In genomic region chr4:73036123-73036522, GRCh38 we compare ENCODE assay signal across 17 cellular contexts.
"Had no signal": no experiment of that assay in that cellular context is flagged by ENCODE, and none has a peak within 500 bp of the region (broad histone marks: within the 10 kb centered on the region; RNA-seq: fewer than 3 reads in every experiment).

No MANE protein-coding gene starts in this region.

- DNase-seq: activated B cell treated with CpG ODN at 0.5 μM for 24 hours; activated CD4-positive, alpha-beta T cell treated with anti-CD3 and anti-CD28 coated beads, Interleukin-2, amount 10 ng/mL, durations not matched to agents 24 days and 14 days; activated effector memory CD4-positive, alpha-beta T cell treated with anti-CD3 and anti-CD28 coated beads, Interleukin-2, amount 50 U/mL, for 16 hours; activated naive CD8-positive, alpha-beta T cell treated with anti-CD3 and anti-CD28 coated beads, Interleukin-2, amount 10 ng/mL, durations not matched to agents 7 days and 5 days; glutamatergic neuron; immature natural killer cell; midbrain; pancreas; stimulated activated CD4-positive, alpha-beta T cell treated with anti-CD3 and anti-CD28 coated beads, Interleukin-2, amount 100 ng/mL, for 48 hours; stimulated activated naive CD4-positive, alpha-beta T cell treated with Interleukin-2 at 50 U/mL for 16 hours; testis had no signal

- H3K4me1 ChIP-seq: ascending aorta, neural progenitor cell, pancreas, testis had no signal

- H3K36me3 ChIP-seq: ascending aorta, neural progenitor cell, pancreas had no signal

- H3K9ac ChIP-seq: neural progenitor cell had no signal

- H3K9me3 ChIP-seq: pancreas, testis had no signal

- H2AFZ ChIP-seq: neural progenitor cell had no signal

- FAIRE-seq: bronchial epithelial cell, endometrium, pancreas had no signal

- H3K27ac ChIP-seq: ascending aorta, neural progenitor cell, pancreas, testis had no signal

- H3K4me3 ChIP-seq: ascending aorta, lung, neural progenitor cell, pancreas, testis had no signal

- H3K27me3 ChIP-seq: ascending aorta, neural progenitor cell, pancreas, testis had no signal

- ATAC-seq: esophagus mucosa, pancreas had no signal

- H3K4me2 ChIP-seq: neural progenitor cell had no signal
